7 cellular contexts compared by ENCODE assay signal in genomic region chr1:103650305-103650704, GRCh38. TPM values are rescaled to one million over a fixed set of nuclear protein-coding genes. Genes with fewer than 3 reads are reported as not detected.
"Had no signal": no experiment of that assay in that cellular context is flagged by ENCODE, and none has a peak within 500 bp of the region (broad histone marks: within the 10 kb centered on the region; RNA-seq: fewer than 3 reads in every experiment).

No MANE protein-coding gene starts in this region.

RNA-seq across cellular contexts. Expression of gene AMY1A, which starts 5.3 kb away (rescaled TPM):
- total RNA-seq: GM23248, GM23338, H1, H4, H7, H9, HFFc6 had no signal

RNA-seq across cellular contexts. Expression of gene AMY2A, which starts 33.1 kb away (rescaled TPM):
- total RNA-seq: GM23248, GM23338, H1, H4, H7, H9, HFFc6 had no signal

RNA-seq across cellular contexts. Expression of gene AMY1B, which starts 45.7 kb away (rescaled TPM):
- total RNA-seq: GM23248, GM23338, H1, H4, H7, H9, HFFc6 had no signal
